Comparison of ENCODE assay signal across 1 cellular context in genomic region chr2:187509667-187510417, GRCh38.
TF ChIP-seq lines count a peak whose summit lies in the region.

No MANE protein-coding gene starts in this region.

TF ChIP-seq in HepG2, 621 proteins besides CTCF, POLR2A, EP300 and RAD21 (continued from another document and continues in another):
- TF ChIP-seq PRDM15 (CRISPR knock-in tag; IDR thresholded peaks at IDR 0.05) = peak; percentile 0; the same call in 1 of the 2 replicates
- TF ChIP-seq GMEB2 (CRISPR knock-in tag; IDR thresholded peaks at IDR 0.05; ENCODE audit: low read depth) = peak; percentile 37; the same call in 1 of the 2 replicates
- TF ChIP-seq ELF4 (CRISPR knock-in tag; IDR thresholded peaks at IDR 0.05; ENCODE audit: borderline replicate concordance) = no peak
- 0 out of 2 replicates have a peak, but pooled peaks have one; percentile 18 for TF ChIP-seq SMYD3 (CRISPR knock-in tag; IDR thresholded peaks at IDR 0.05)
- peak; percentile 87; the same call in 1 of the 2 replicates for TF ChIP-seq ZNF280D (CRISPR knock-in tag; IDR thresholded peaks at IDR 0.05)
- TF ChIP-seq XRCC5 (optimal IDR thresholded peaks at IDR 0.05; ENCODE audit: low read length) = no peak
- TF ChIP-seq ZFYVE20 (CRISPR knock-in tag; IDR thresholded peaks at IDR 0.05; ENCODE audit: borderline replicate concordance, low read depth) = no peak
- TF ChIP-seq RBM39 (IDR thresholded peaks at IDR 0.05; ENCODE audit: low read depth, low read length, poor library complexity, severe bottlenecking) = no peak
- no peak for TF ChIP-seq KDM2A (CRISPR knock-in tag; IDR thresholded peaks at IDR 0.05; ENCODE audit: borderline replicate concordance, low read depth)
- no peak for TF ChIP-seq ZNF740 (CRISPR knock-in tag; IDR thresholded peaks at IDR 0.05)
- no peak for TF ChIP-seq ARNTL (CRISPR knock-in tag; IDR thresholded peaks at IDR 0.05)
- no peak; the same call in 1 of the 2 replicates for TF ChIP-seq ETS1 (CRISPR knock-in tag; IDR thresholded peaks at IDR 0.05)
- TF ChIP-seq ZNF556 (CRISPR knock-in tag; IDR thresholded peaks at IDR 0.05; ENCODE audit: borderline replicate concordance) = no peak
- TF ChIP-seq ZBTB20 (CRISPR knock-in tag; IDR thresholded peaks at IDR 0.05; ENCODE audit: borderline replicate concordance, low read depth) = peak; percentile 98
- TF ChIP-seq ZNF235 (CRISPR knock-in tag; IDR thresholded peaks at IDR 0.05; ENCODE audit: borderline replicate concordance) = no peak
- peak; percentile 98 for TF ChIP-seq ZNF609 (CRISPR knock-in tag; IDR thresholded peaks at IDR 0.05; ENCODE audit: borderline replicate concordance)
- no peak for TF ChIP-seq ZNF280B (CRISPR knock-in tag; IDR thresholded peaks at IDR 0.05; ENCODE audit: borderline replicate concordance)
- no peak for TF ChIP-seq ZNF17 (CRISPR knock-in tag; IDR thresholded peaks at IDR 0.05)
- TF ChIP-seq PHF5A (CRISPR knock-in tag; IDR thresholded peaks at IDR 0.05; ENCODE audit: low read depth, unreplicated experiment) = no peak
- TF ChIP-seq HOXA9 (CRISPR knock-in tag; IDR thresholded peaks at IDR 0.05; ENCODE audit: borderline replicate concordance) = no peak
- TF ChIP-seq ZNF496 (CRISPR knock-in tag; IDR thresholded peaks at IDR 0.05; ENCODE audit: insufficient replicate concordance) = no peak
- 0 out of 2 replicates have a peak, but pooled peaks have one; percentile 16 for TF ChIP-seq NONO (IDR thresholded peaks at IDR 0.05)
- peak; percentile 85 for TF ChIP-seq NONO (CRISPR knock-in tag; conservative IDR thresholded peaks at IDR 0.05)
- 0 out of 2 replicates have a peak, but pooled peaks have one; percentile 18 for TF ChIP-seq ZNF160 (CRISPR knock-in tag; IDR thresholded peaks at IDR 0.05)
- TF ChIP-seq ZKSCAN8 (CRISPR knock-in tag; IDR thresholded peaks at IDR 0.05; ENCODE audit: borderline replicate concordance) = peak; percentile 60; the same call in 1 of the 2 replicates
- 0 out of 2 replicates have a peak, but pooled peaks have one; percentile 75 for TF ChIP-seq SP140L (CRISPR knock-in tag; IDR thresholded peaks at IDR 0.05; ENCODE audit: borderline replicate concordance)
- 0 out of 2 replicates have a peak, but pooled peaks have one; percentile 44 for TF ChIP-seq SNAPC2 (CRISPR knock-in tag; IDR thresholded peaks at IDR 0.05)
- no peak for TF ChIP-seq ZNF660 (CRISPR knock-in tag; IDR thresholded peaks at IDR 0.05; ENCODE audit: borderline replicate concordance, low read depth)
- peak; percentile 63; the same call in 1 of the 2 replicates for TF ChIP-seq TFE3 (CRISPR knock-in tag; IDR thresholded peaks at IDR 0.05)
- TF ChIP-seq MXD3 (CRISPR knock-in tag; IDR thresholded peaks at IDR 0.05) = no peak
- TF ChIP-seq JUN (CRISPR knock-in tag; IDR thresholded peaks at IDR 0.05) = peak; percentile 69; the same call in 1 of the 2 replicates
- no peak for TF ChIP-seq ZNF121 (CRISPR knock-in tag; IDR thresholded peaks at IDR 0.05)
- TF ChIP-seq CBX1 (IDR thresholded peaks at IDR 0.05; ENCODE audit: low read depth) = no peak
- TF ChIP-seq HOMEZ (CRISPR knock-in tag; IDR thresholded peaks at IDR 0.05; ENCODE audit: low read depth) = peak; percentile 81
- TF ChIP-seq ZNF136 (CRISPR knock-in tag; IDR thresholded peaks at IDR 0.05; ENCODE audit: low read depth) = no peak
- no peak for TF ChIP-seq ZNF777 (CRISPR knock-in tag; IDR thresholded peaks at IDR 0.05)
- no peak for TF ChIP-seq NR3C1 (CRISPR knock-in tag; IDR thresholded peaks at IDR 0.05)
- TF ChIP-seq ZNF678 (CRISPR knock-in tag; IDR thresholded peaks at IDR 0.05) = no peak
- TF ChIP-seq ZNF75D (CRISPR knock-in tag; IDR thresholded peaks at IDR 0.05; ENCODE audit: borderline replicate concordance) = no peak
